Comparison of ENCODE assay signal across 1 cellular context in genomic region chr12:6492838-6493579, GRCh38.
A peak's percentile ranks its signal among the peaks of the same experiment; 100 is the strongest.
TF ChIP-seq lines count a peak whose summit lies in the region.

TSS of gene MRPL51 (minus strand) at chr12:6493262. CDS start at chr12:6493136, 126 bp downstream.

TF ChIP-seq in H1, 55 proteins besides CTCF, POLR2A, EP300 and RAD21:
- no peak for TF ChIP-seq ZNF274 (IDR thresholded peaks at IDR 0.05; ENCODE audit: borderline replicate concordance, extremely low read depth, low read length)
- no peak for TF ChIP-seq CTBP2 (IDR thresholded peaks at IDR 0.05; ENCODE audit: borderline replicate concordance, insufficient read depth, insufficient read length, low read length)
- TF ChIP-seq CHD7 (IDR thresholded peaks at IDR 0.05; ENCODE audit: insufficient replicate concordance, low read length) = no peak
- no peak for TF ChIP-seq SIRT6 (IDR thresholded peaks at IDR 0.05; ENCODE audit: low read length)
- peak; percentile 72; the same call in 1 of the 2 replicates for TF ChIP-seq TBP (IDR thresholded peaks at IDR 0.05; ENCODE audit: low read depth, low read length)
- no peak for TF ChIP-seq RFX5 (IDR thresholded peaks at IDR 0.05; ENCODE audit: borderline replicate concordance, low read depth, low read length)
- TF ChIP-seq BACH1 (IDR thresholded peaks at IDR 0.05; ENCODE audit: low read length) = no peak
- peak; percentile 97 for TF ChIP-seq GABPA (IDR thresholded peaks at IDR 0.05; ENCODE audit: borderline replicate concordance, insufficient read depth, low read length)
- TF ChIP-seq E2F6 (IDR thresholded peaks at IDR 0.05) = 0 out of 2 replicates have a peak, but pooled peaks have one; percentile 55
- no peak for TF ChIP-seq CEBPB (IDR thresholded peaks at IDR 0.05; ENCODE audit: low read depth, low read length)
- no peak for TF ChIP-seq ATF3 (IDR thresholded peaks at IDR 0.05; ENCODE audit: insufficient read depth, low read depth, low read length)
- TF ChIP-seq JUND (IDR thresholded peaks at IDR 0.05; ENCODE audit: low read length) = no peak
- peak; percentile 96 for TF ChIP-seq YY1 (IDR thresholded peaks at IDR 0.05; ENCODE audit: low read depth, low read length)
- TF ChIP-seq TAF7 (optimal IDR thresholded peaks at IDR 0.05; ENCODE audit: borderline replicate concordance, low read depth, low read length) = no peak
- TF ChIP-seq BRCA1 (IDR thresholded peaks at IDR 0.05; ENCODE audit: low read depth, low read length) = no peak
- no peak for TF ChIP-seq JUN (IDR thresholded peaks at IDR 0.05; ENCODE audit: low read depth, low read length)
- TF ChIP-seq ATF2 (IDR thresholded peaks at IDR 0.05; ENCODE audit: low read length) = no peak
- no peak for TF ChIP-seq HDAC6 (IDR thresholded peaks at IDR 0.05; ENCODE audit: low read depth, low read length)
- peak; percentile 56 for TF ChIP-seq SP1 (IDR thresholded peaks at IDR 0.05; ENCODE audit: low read depth, low read length)
- no peak for TF ChIP-seq MAFK (IDR thresholded peaks at IDR 0.05; ENCODE audit: low read depth, low read length)
- no peak for TF ChIP-seq SP2 (IDR thresholded peaks at IDR 0.05; ENCODE audit: low read length)
- TF ChIP-seq CREB1 (IDR thresholded peaks at IDR 0.05) = peak; percentile 79
- no peak for TF ChIP-seq RBBP5 (IDR thresholded peaks at IDR 0.05; ENCODE audit: borderline replicate concordance, low read depth, low read length)
- TF ChIP-seq CHD2 (IDR thresholded peaks at IDR 0.05; ENCODE audit: low read length) = no peak
- no peak; the same call in none of the 2 replicates for TF ChIP-seq TAF1 (IDR thresholded peaks at IDR 0.05; ENCODE audit: low read depth, low read length)
- TF ChIP-seq GTF2F1 (IDR thresholded peaks at IDR 0.05; ENCODE audit: borderline replicate concordance, low read depth, low read length) = no peak
- TF ChIP-seq HDAC2 (IDR thresholded peaks at IDR 0.05; ENCODE audit: borderline replicate concordance in 1 of 2, low read depth in 2 of 2, low read length in 2 of 2) = no peak; a peak in 1 of 4 replicates
- TF ChIP-seq KDM4A (IDR thresholded peaks at IDR 0.05; ENCODE audit: low read depth, low read length, severe bottlenecking) = peak; percentile 56
- no peak for TF ChIP-seq SP4 (IDR thresholded peaks at IDR 0.05; ENCODE audit: low read length)
- TF ChIP-seq SUZ12 (IDR thresholded peaks at IDR 0.05; ENCODE audit: low read length) = no peak
- no peak for TF ChIP-seq BCL11A (IDR thresholded peaks at IDR 0.05; ENCODE audit: low read depth in 2 of 2, low read length in 2 of 2)
- TF ChIP-seq RNF2 (IDR thresholded peaks at IDR 0.05; ENCODE audit: borderline replicate concordance, low read depth, low read length, missing control alignments, poor library complexity, severe bottlenecking) = no peak
- TF ChIP-seq NRF1 (IDR thresholded peaks at IDR 0.05; ENCODE audit: low read depth, low read length) = no peak
- no peak for TF ChIP-seq KDM1A (IDR thresholded peaks at IDR 0.05; ENCODE audit: borderline replicate concordance, low read length)
- TF ChIP-seq TEAD4 (IDR thresholded peaks at IDR 0.05; ENCODE audit: low read depth, low read length) = no peak
- TF ChIP-seq MAX (IDR thresholded peaks at IDR 0.05) = peak; percentile 57
- TF ChIP-seq SRF (IDR thresholded peaks at IDR 0.05; ENCODE audit: low read depth, low read length) = no peak
- no peak for TF ChIP-seq FOSL1 (IDR thresholded peaks at IDR 0.05; ENCODE audit: insufficient read depth, low read depth, low read length)
- TF ChIP-seq POLR2AphosphoS5 (IDR thresholded peaks at IDR 0.05; ENCODE audit: low read depth, low read length) = peak; percentile 88
- no peak for TF ChIP-seq CBX8 (IDR thresholded peaks at IDR 0.05; ENCODE audit: borderline replicate concordance, low read depth, low read length)
- no peak for TF ChIP-seq EZH2 (IDR thresholded peaks at IDR 0.05; ENCODE audit: low read depth, low read length, severe bottlenecking)
- TF ChIP-seq SIN3A (conservative IDR thresholded peaks at IDR 0.05 in 1 of 2, IDR thresholded peaks at IDR 0.05 in 1 of 2; ENCODE audit: low read depth in 1 of 2, low read length in 2 of 2) = peak; percentile 70 to 82; a peak in 2 of 4 replicates
- peak; percentile 85; the same call in 1 of the 2 replicates for TF ChIP-seq EGR1 (IDR thresholded peaks at IDR 0.05; ENCODE audit: borderline replicate concordance, low read depth, low read length)
- TF ChIP-seq SIX5 (IDR thresholded peaks at IDR 0.05; ENCODE audit: low read depth, low read length) = no peak
- no peak for TF ChIP-seq CBX5 (IDR thresholded peaks at IDR 0.05; ENCODE audit: low read depth, low read length)
- TF ChIP-seq ASH2L (IDR thresholded peaks at IDR 0.05; ENCODE audit: low read length) = peak; percentile 88
- TF ChIP-seq SAP30 (IDR thresholded peaks at IDR 0.05; ENCODE audit: insufficient read depth, insufficient replicate concordance, low read length) = no peak
- peak; percentile 9 for TF ChIP-seq NANOG (IDR thresholded peaks at IDR 0.05; ENCODE audit: insufficient read depth, low read depth, low read length, poor library complexity, severe bottlenecking)
- TF ChIP-seq TCF12 (IDR thresholded peaks at IDR 0.05; ENCODE audit: low read depth, low read length) = no peak
- TF ChIP-seq POU5F1 (IDR thresholded peaks at IDR 0.05; ENCODE audit: low read depth, low read length) = no peak
- no peak for TF ChIP-seq RXRA (IDR thresholded peaks at IDR 0.05; ENCODE audit: insufficient read depth, low read depth, low read length)
- TF ChIP-seq PHF8 (conservative IDR thresholded peaks at IDR 0.05; ENCODE audit: low read depth, low read length) = peak; percentile 88
- TF ChIP-seq KDM5A (IDR thresholded peaks at IDR 0.05; ENCODE audit: low read length) = peak; percentile 89
- no peak for TF ChIP-seq CHD1 (IDR thresholded peaks at IDR 0.05; ENCODE audit: low read depth, low read length)
- TF ChIP-seq USF2 (IDR thresholded peaks at IDR 0.05; ENCODE audit: low read length) = no peak
